In genomic region chr16:57734925-57735754, GRCh38 we compare ENCODE assay signal across 8 cellular contexts. TPM values are rescaled to one million over a fixed set of nuclear protein-coding genes. Genes with fewer than 3 reads are reported as not detected.
DNase-seq lines count a peak whose midpoint lies in the region; ATAC-seq and TF ChIP-seq lines count a peak whose summit lies in the region.

No MANE protein-coding gene starts in this region.

- no peak overlapping the region for H2BK15ac ChIP-seq in H9 (ENCODE audit: low read depth, low read length)

- peak overlapping the region; percentile 97 to 98 for H3K4me3 Mint-ChIP-seq in H9
- H3K4me3 Mint-ChIP-seq in natural killer cell treated with Interleukin-12 subunit alpha and Interleukin-12 subunit beta and Interleukin-15 and Interleukin-18, amount 100 ng/mL, for 72 hours = peak overlapping the region; percentile 95

- H2AFZ ChIP-seq in H9 (ENCODE audit: low read length) = no peak overlapping the region

- peaks cover 11 to 22% of the 10 kb centered on the region in 2 experiments for H3K4me1 Mint-ChIP-seq in H9
- peaks cover 22 to 31% of the 10 kb centered on the region in 2 donors for H3K4me1 Mint-ChIP-seq in natural killer cell treated with Interleukin-12 subunit alpha and Interleukin-12 subunit beta and Interleukin-15 and Interleukin-18, amount 100 ng/mL, for 72 hours (ENCODE audit: low read depth in 2 of 2)

- H3K56ac ChIP-seq in H9 (ENCODE audit: insufficient read length, low read depth, low read length) = no peak overlapping the region

- H3K36me3 Mint-ChIP-seq in H9 (ENCODE audit: insufficient read depth in 1 of 3, low read depth in 3 of 3) = peaks cover 5 to 9% (median 7%) of the 10 kb centered on the region in 3 experiments; a peak in 3 of 7 replicates
- peaks cover 5% of the 10 kb centered on the region for H3K36me3 Mint-ChIP-seq in natural killer cell treated with Interleukin-12 subunit alpha and Interleukin-12 subunit beta and Interleukin-15 and Interleukin-18, amount 100 ng/mL, for 72 hours

- H3K14ac ChIP-seq in H9 (ENCODE audit: insufficient read depth, low read length) = peak overlapping the region; percentile 88; the same call in 1 of the 2 replicates

- no peaks in the 10 kb centered on the region for H3K27me3 ChIP-seq in H9 (ENCODE audit: insufficient read depth, low read length)

- H3K9me3 Mint-ChIP-seq in H9 = no peaks in the 10 kb centered on the region
- no peaks in the 10 kb centered on the region for H3K9me3 Mint-ChIP-seq in natural killer cell treated with Interleukin-12 subunit alpha and Interleukin-12 subunit beta and Interleukin-15 and Interleukin-18, amount 100 ng/mL, for 72 hours

- DNase-seq in H9 = peak; percentile 100
- DNase-seq in M059J (ENCODE audit: low read depth) = peak; percentile 100
- DNase-seq in activated effector memory CD4-positive, alpha-beta T cell treated with anti-CD3 and anti-CD28 coated beads, Interleukin-2, amount 50 U/mL, for 16 hours = peak; percentile 99
- DNase-seq in fibroblast of the aortic adventitia (ENCODE audit: low read depth) = peak; percentile 100
- DNase-seq in natural killer cell treated with Interleukin-12 subunit alpha and Interleukin-12 subunit beta and Interleukin-15 and Interleukin-18, amount 100 ng/mL, for 72 hours (ENCODE audit: low spot score) = peak; percentile 98
- peak; percentile 99 for DNase-seq in stimulated activated naive CD4-positive, alpha-beta T cell treated with Interleukin-2 at 50 U/mL for 16 hours (lab: John Stamatoyannopoulos, UW)

- no peak overlapping the region for H2BK12ac ChIP-seq in H9 (ENCODE audit: insufficient read length, low read depth, low read length)

- TF ChIP-seq POLR2A in Raji (IDR thresholded peaks at IDR 0.05; ENCODE audit: insufficient read depth, low read depth, low read length) = peak; percentile 49; the same call in 1 of the 2 replicates

- H3K23ac ChIP-seq in H9 (ENCODE audit: insufficient read length, low read depth, low read length) = no peak overlapping the region

- H4K20me1 ChIP-seq in H9 (ENCODE audit: control insufficient read depth, insufficient read depth, insufficient read length) = no peaks in the 10 kb centered on the region

- peak overlapping the region; percentile 97 to 100 (median 100) for H3K27ac Mint-ChIP-seq in H9
- peak overlapping the region; percentile 78 to 85 for H3K27ac Mint-ChIP-seq in natural killer cell treated with Interleukin-12 subunit alpha and Interleukin-12 subunit beta and Interleukin-15 and Interleukin-18, amount 100 ng/mL, for 72 hours

- peak overlapping the region; percentile 99 for H3K4me3 ChIP-seq in fibroblast of the aortic adventitia (ENCODE audit: low read depth, low read length)

- H3K4me1 ChIP-seq in ES-I3 (ENCODE audit: insufficient read depth, low read length) = no peaks in the 10 kb centered on the region
- no peaks in the 10 kb centered on the region for H3K4me1 ChIP-seq in H9 (ENCODE audit: insufficient read depth, low read length)

- no peak for TF ChIP-seq CTCF in H9 (conservative IDR thresholded peaks at IDR 0.05)
- TF ChIP-seq CTCF in fibroblast of the aortic adventitia (IDR thresholded peaks at IDR 0.05; ENCODE audit: insufficient read depth, low read length) = no peak

- H4K91ac ChIP-seq in H9 (ENCODE audit: insufficient read length, low read depth, low read length) = no peak overlapping the region

- H2BK120ac ChIP-seq in H9 (ENCODE audit: low read depth, low read length, poor library complexity, severe bottlenecking) = peak overlapping the region; percentile 89

- H3T11ph ChIP-seq in H9 (ENCODE audit: low read length) = no peak overlapping the region

- H3K23me2 ChIP-seq in H9 (ENCODE audit: insufficient read length, low read depth, low read length, poor library complexity, severe bottlenecking) = peaks cover 11% of the 10 kb centered on the region

- H3K36me3 ChIP-seq in ES-I3 (ENCODE audit: insufficient read depth, low read length) = 0 out of 2 replicates have a peak, but pooled peaks cover 3% of the 10 kb centered on the region

- no peak overlapping the region for H2BK20ac ChIP-seq in H9 (ENCODE audit: low read depth, low read length, poor library complexity, severe bottlenecking)

- H3K18ac ChIP-seq in H9 (ENCODE audit: insufficient read length, low read depth, low read length) = peak overlapping the region; percentile 92

- WGBS in H9 (ENCODE audit: extremely low coverage, insufficient read length, low lambda C conversion rate) = no CpG with 5 or more reads among the region's 45 CpGs

- no peak overlapping the region for H2BK5ac ChIP-seq in H9 (ENCODE audit: insufficient read length, low read length)

- H3K27ac ChIP-seq in H9 (ENCODE audit: insufficient read length, low read depth, low read length) = no peak overlapping the region

- no peak overlapping the region; the same call in 1 of the 2 replicates for H3K4ac ChIP-seq in H9 (ENCODE audit: low read depth, low read length)

- no peaks in the 10 kb centered on the region for H3K9me3 ChIP-seq in ES-I3 (ENCODE audit: control insufficient read depth, insufficient read depth, low read length)
- H3K9me3 ChIP-seq in H9 (ENCODE audit: control insufficient read depth, low read depth, low read length) = no peaks in the 10 kb centered on the region

- no peak overlapping the region for H4K5ac ChIP-seq in H9 (ENCODE audit: insufficient read length, low read depth, low read length)

- H2AK5ac ChIP-seq in H9 (ENCODE audit: insufficient read length, low read length) = no peak overlapping the region

- H3K9ac ChIP-seq in ES-I3 (ENCODE audit: low read depth, low read length) (peak overlapping the region; percentile 94), H9 (ENCODE audit: extremely low read depth, insufficient read length, low read length) (peak overlapping the region; percentile 90)

- no peaks in the 10 kb centered on the region for H3K79me2 ChIP-seq in H9 (ENCODE audit: insufficient read depth, low read length)

- peaks cover 5% of the 10 kb centered on the region for H3K27me3 Mint-ChIP-seq in H9 (ENCODE audit: low read depth)
- H3K27me3 Mint-ChIP-seq in natural killer cell treated with Interleukin-12 subunit alpha and Interleukin-12 subunit beta and Interleukin-15 and Interleukin-18, amount 100 ng/mL, for 72 hours = no peaks in the 10 kb centered on the region

- peak overlapping the region; percentile 88 for H3K4me2 ChIP-seq in H9 (ENCODE audit: insufficient read depth, insufficient read length, low read length)

- H4K8ac ChIP-seq in H9 (replicated peaks; ENCODE audit: insufficient read length, low read depth, low read length) = no peak overlapping the region

- H3K79me1 ChIP-seq in H9 (ENCODE audit: insufficient read depth, low read depth, low read length, poor library complexity, severe bottlenecking) = no peaks in the 10 kb centered on the region

- ATAC-seq in natural killer cell treated with Interleukin-12 subunit alpha and Interleukin-12 subunit beta and Interleukin-15 and Interleukin-18, amount 100 ng/mL, for 72 hours = peak; percentile 95 to 96

RNA-seq across cellular contexts. Expression of gene KATNB1, which starts 0.4 kb away (rescaled TPM):
- 25.7 and 29.9 TPM in 2 replicates for total RNA-seq in H9 (2021)
- total RNA-seq in M059J (2014; rRNA removed; shearing (Covaris generic)) = 27.3 and 38.4 TPM in 2 replicates
- total RNA-seq in fibroblast of the aortic adventitia (ENCODE audit: low replicate concordance) = 8.3 and 23.7 TPM in 2 replicates
- 10 to 100 TPM; 33.7 to 65.3 TPM for total RNA-seq in natural killer cell treated with Interleukin-12 subunit alpha and Interleukin-12 subunit beta and Interleukin-15 and Interleukin-18, amount 100 ng/mL, for 72 hours

RNA-seq across cellular contexts. Expression of gene DRC7, which starts 40.5 kb away (rescaled TPM):
- total RNA-seq in H9 (2021) = 0.72 TPM in 1 of 2 replicates, not detected in the other
- not detected in 2 replicates for total RNA-seq in M059J (2014; rRNA removed; shearing (Covaris generic))
- total RNA-seq in fibroblast of the aortic adventitia (ENCODE audit: low replicate concordance) = 0.09 TPM in 1 of 2 replicates, not detected in the other
- not detected for total RNA-seq in natural killer cell treated with Interleukin-12 subunit alpha and Interleukin-12 subunit beta and Interleukin-15 and Interleukin-18, amount 100 ng/mL, for 72 hours
